ENCODE assay signal across 8 cellular contexts in the genomic region with DNA sequence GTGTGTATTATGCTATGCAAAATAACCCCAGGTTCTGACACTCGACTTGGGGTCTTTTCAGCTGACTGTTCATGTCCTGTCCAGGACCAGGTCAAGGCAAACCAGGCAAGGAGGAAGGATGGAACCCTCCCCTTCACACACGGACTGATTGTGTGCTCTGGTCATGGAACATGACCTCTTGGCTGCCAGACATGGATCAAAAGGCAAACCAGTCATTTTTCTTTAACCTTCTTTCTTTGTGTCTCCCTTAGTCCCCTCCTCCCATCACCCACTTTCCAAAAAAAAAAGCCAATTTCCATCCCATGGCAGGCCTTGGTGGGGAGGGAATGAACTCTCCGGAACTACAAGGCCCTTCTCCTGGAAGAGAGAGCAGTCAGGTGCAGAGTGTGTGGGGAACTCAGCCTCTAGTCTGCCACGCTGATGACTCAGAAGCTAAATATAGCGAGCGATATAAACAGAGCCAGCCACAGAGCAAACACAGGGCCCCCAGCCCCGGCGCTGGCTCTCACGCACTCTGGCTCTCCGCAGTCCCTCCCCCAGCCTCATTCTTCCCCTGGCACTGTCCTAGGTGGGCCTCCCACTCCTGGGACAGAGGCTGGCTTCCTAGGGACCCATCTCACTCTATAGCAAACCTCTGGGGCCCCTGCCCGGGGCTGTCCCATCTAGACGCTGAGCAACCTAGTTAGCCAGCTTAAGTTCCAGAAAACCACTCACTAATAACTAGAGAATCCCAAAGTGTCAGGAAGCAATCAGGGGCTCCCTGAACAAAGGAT. TPM values are rescaled to one million over a fixed set of nuclear protein-coding genes. Genes with fewer than 3 reads are reported as not detected.
DNase-seq lines count a peak whose midpoint lies in the region; ATAC-seq, FAIRE-seq and TF ChIP-seq lines count a peak whose summit lies in the region.

No MANE protein-coding gene starts in this region.

- H3K4me3 ChIP-seq in ascending aorta = peak overlapping the region in 1 of 2 donors; percentile 20
- no peak overlapping the region for H3K4me3 ChIP-seq in hepatocyte
- peak overlapping the region; percentile 16 to 60 (median 52) for H3K4me3 ChIP-seq in skeletal muscle tissue (ENCODE audit: low read length in 3 of 3)

- H3K9me3 ChIP-seq in ascending aorta (no peaks in the 10 kb centered on the region), hepatocyte (ENCODE audit: low read depth) (no peaks in the 10 kb centered on the region), skeletal muscle tissue (ENCODE audit: control insufficient read depth in 3 of 3, low read length in 3 of 3) (no peaks in the 10 kb centered on the region)

- H3K4me1 ChIP-seq in ascending aorta (peaks cover 45 to 78% of the 10 kb centered on the region in 2 donors), hepatocyte (ENCODE audit: insufficient read depth) (peaks cover 97% of the 10 kb centered on the region), skeletal muscle tissue (ENCODE audit: control insufficient read depth in 3 of 3, insufficient read depth in 3 of 3, low read length in 3 of 3) (peaks cover 77 to 98% (median 91%) of the 10 kb centered on the region in 3 donors)

- H3K27me3 ChIP-seq in ascending aorta = no peaks in the 10 kb centered on the region
- no peaks in the 10 kb centered on the region for H3K27me3 ChIP-seq in hepatocyte
- no peaks in the 10 kb centered on the region for H3K27me3 ChIP-seq in skeletal muscle tissue (ENCODE audit: control insufficient read depth in 3 of 3, insufficient read depth in 3 of 3, low read length in 3 of 3)

- ATAC-seq in HG02840 (IDR thresholded peaks at IDR 0.05; ENCODE audit: low FRiP score, unreplicated experiment) = peak; percentile 80

- H2AFZ ChIP-seq in hepatocyte = no peak overlapping the region

- FAIRE-seq in GM18507 (lab: Jason Lieb, UNC) = peak; percentile 95

- H4K20me1 ChIP-seq in hepatocyte (ENCODE audit: insufficient read depth, poor library complexity, severe bottlenecking) = no peaks in the 10 kb centered on the region

- DNase-seq in GM18507 (ENCODE audit: extremely low spot score, insufficient read length, low read depth) (peak; percentile 79), NCI-H1105 treated with DMSO at 0.1 percent for 48 hours (lab: John Stamatoyannopoulos, UW) (peak; percentile 69), SW480 (ENCODE audit: low spot score) (peak; percentile 88), ascending aorta (ENCODE audit: low spot score in 2 of 2) (peak; percentile 65 to 90), hepatocyte (ENCODE audit: low spot score) (peak; percentile 97), mesenteric fat pad (ENCODE audit: low spot score) (no peak)

- peak overlapping the region; percentile 50 for H3K4me2 ChIP-seq in hepatocyte

- peak overlapping the region; percentile 92 for H3K27ac ChIP-seq in ascending aorta
- H3K27ac ChIP-seq in hepatocyte = peak overlapping the region; percentile 97
- H3K27ac ChIP-seq in skeletal muscle tissue (ENCODE audit: low read depth, low read length) = peak overlapping the region; percentile 99

- no peaks in the 10 kb centered on the region for H3K9me2 ChIP-seq in hepatocyte (replicated peaks; ENCODE audit: insufficient read depth)

- intact Hi-C loops in ascending aorta (cut with DNase I) = loop anchor here (5.0 kb wide), 1 partner anchor 176 kb away; a partner anchor contains a TSS

- 3% methylated on average over 12 of the region's 12 CpGs for WGBS in hepatocyte (ENCODE audit: low lambda C conversion rate, missing lambda C conversion rate)

- H3K9ac ChIP-seq in skeletal muscle tissue (ENCODE audit: low read depth in 1 of 3, low read length in 3 of 3) = peak overlapping the region; percentile 55 to 88 (median 81)

- H3K36me3 ChIP-seq in ascending aorta (no peaks in the 10 kb centered on the region), hepatocyte (replicated peaks; ENCODE audit: insufficient read depth, low read depth) (no peaks in the 10 kb centered on the region), skeletal muscle tissue (ENCODE audit: control insufficient read depth in 3 of 3, insufficient read depth in 3 of 3, low read length in 3 of 3) (peaks cover 0 to 5% (median 2%) of the 10 kb centered on the region in 3 donors)

- TF ChIP-seq CTCF in ascending aorta (IDR thresholded peaks at IDR 0.05) = no peak
- TF ChIP-seq CTCF in hepatocyte (IDR thresholded peaks at IDR 0.05; ENCODE audit: poor library complexity) = no peak

- H3K79me2 ChIP-seq in hepatocyte = peaks cover 56% of the 10 kb centered on the region

RNA-seq across cellular contexts. Expression of a gene that starts 10.0 kb away (rescaled TPM):
- total RNA-seq in ascending aorta (2.2 TPM), hepatocyte (33.9 and 41.8 TPM in 2 replicates), skeletal muscle tissue (8.4 TPM), mesenteric fat pad (4.0 TPM)
- polyA plus RNA-seq in hepatocyte = 13.8 and 15.9 TPM in 2 replicates

RNA-seq across cellular contexts. Expression of a gene that starts 59.7 kb away (rescaled TPM):
- 365 TPM for total RNA-seq in ascending aorta
- total RNA-seq in hepatocyte = 219 and 274 TPM in 2 replicates
- polyA plus RNA-seq in hepatocyte = 804 and 827 TPM in 2 replicates
- total RNA-seq in skeletal muscle tissue = 72.5 TPM
- 168 TPM for total RNA-seq in mesenteric fat pad
